Comparison of ENCODE assay signal across 22 cellular contexts in the genomic region with DNA sequence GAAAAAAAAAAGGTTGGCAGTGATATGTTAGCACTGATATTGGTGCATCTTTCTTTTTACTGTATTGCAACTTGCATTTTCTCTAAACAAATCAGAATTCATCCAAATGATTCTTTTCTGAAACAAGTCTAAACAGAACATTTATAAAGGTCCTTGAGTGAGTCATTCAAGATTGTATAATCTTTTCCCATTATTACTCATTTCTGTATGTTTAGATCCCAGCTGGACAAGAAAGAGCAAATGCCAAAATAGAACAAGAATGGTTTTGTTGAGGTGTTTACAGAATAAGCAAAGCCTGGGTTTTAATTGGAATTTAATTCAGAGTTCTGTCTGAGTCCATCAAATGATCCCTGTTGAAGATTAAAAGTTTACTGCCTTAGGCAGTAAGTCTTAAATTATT.
A peak's percentile ranks its signal among the peaks of the same experiment; 100 is the strongest.
DNase-seq lines count a peak whose midpoint lies in the region; FAIRE-seq lines count a peak whose summit lies in the region.
"Had no signal": no experiment of that assay in that cellular context is flagged by ENCODE, and none has a peak within 500 bp of the region (broad histone marks: within the 10 kb centered on the region; RNA-seq: fewer than 3 reads in every experiment).

No MANE protein-coding gene starts in this region.

- H2BK15ac ChIP-seq in mesenchymal stem cell (ENCODE audit: low read depth, poor library complexity, severe bottlenecking) = no peak overlapping the region

- H2BK5ac ChIP-seq in mesenchymal stem cell (ENCODE audit: low read depth, low read length, poor library complexity, severe bottlenecking) = no peak overlapping the region

- H3K14ac ChIP-seq in mesenchymal stem cell (ENCODE audit: low read length in 2 of 2) = no peak overlapping the region

- peak; percentile 34 for DNase-seq in EH (ENCODE audit: low read depth)
- DNase-seq in RKO (ENCODE audit: low spot score) = peak; percentile 20
- peak; percentile 55 for DNase-seq in dermis blood vessel endothelial cell
- DNase-seq in mesenchymal stem cell = peak; percentile 78
- DNase-seq in HUDEP-2 (lab: John Stamatoyannopoulos, UW; ENCODE audit: unreplicated experiment in 76 of 76) = no peak
- no peak for DNase-seq in RCC 7860 (ENCODE audit: low spot score)
- no peak for DNase-seq in activated T-helper 1 cell treated with anti-CD3 and anti-CD28 coated beads, Interleukin-12 subunit alpha, Interleukin-12 subunit beta, Interleukin-2, Interleukin-4 antibody, amounts not matched to agents 30 ng/mL and 10 ng/mL and 1 ng/mL, durations not matched to agents 14 hours and 24 hours and 36 hours (ENCODE audit: low spot score)
- no peak for DNase-seq in NOMO-1 treated with dmso at 0.1 percent for 144 hours (lab: John Stamatoyannopoulos, UW; ENCODE audit: unreplicated experiment)
- DNase-seq: activated CD8-positive, alpha-beta T cell treated with anti-CD3 and anti-CD28 coated beads for 36 hours; activated T-cell treated with anti-CD3 and anti-CD28 coated beads, Interleukin-2, amount 50 U/mL, for 4 hours; AML-193; effector CD4-positive, alpha-beta T cell; NCI-H1092; NCI-H748 treated with DMSO at 0.1 percent for 48 hours; RPMI8226; spleen; T-cell; WERI-Rb-1 had no signal

- no peaks in the 10 kb centered on the region for H3K9me3 Mint-ChIP-seq in activated T-helper 1 cell treated with anti-CD3 and anti-CD28 coated beads, Interleukin-12 subunit alpha, Interleukin-12 subunit beta, Interleukin-2, Interleukin-4 antibody, amounts not matched to agents 30 ng/mL and 10 ng/mL and 1 ng/mL, durations not matched to agents 14 hours and 24 hours and 36 hours
- H3K9me3 Mint-ChIP-seq: activated CD8-positive, alpha-beta T cell treated with anti-CD3 and anti-CD28 coated beads for 36 hours; activated naive CD4-positive, alpha-beta T cell treated with anti-CD3 and anti-CD28 coated beads, Interleukin-2, amount 50 U/mL, for 72 hours; activated T-cell treated with anti-CD3 and anti-CD28 coated beads, Interleukin-2, amount 50 U/mL, for 4 hours; T-cell had no signal

- no peak overlapping the region for H2AFZ ChIP-seq in mesenchymal stem cell (ENCODE audit: low read depth, low read length)

- no peak overlapping the region for H3K4me3 ChIP-seq in mesenchymal stem cell (ENCODE audit: insufficient read depth in 1 of 2, low read depth in 1 of 2, low read length in 2 of 2)
- H3K4me3 ChIP-seq: gastroesophageal sphincter, GM12878, spleen had no signal

- no peak overlapping the region for H3K9ac ChIP-seq in mesenchymal stem cell (ENCODE audit: low read length)

- no peak for FAIRE-seq in RCC 7860 (lab: Jason Lieb, UNC)
- FAIRE-seq: D721Med, GM12878 had no signal

- no peak overlapping the region for H4K8ac ChIP-seq in mesenchymal stem cell (ENCODE audit: low read length)

- no peak overlapping the region for H2BK120ac ChIP-seq in mesenchymal stem cell (ENCODE audit: low read depth, low read length)

- no peak overlapping the region for H3K4ac ChIP-seq in mesenchymal stem cell (ENCODE audit: low read depth in 1 of 2, low read length in 2 of 2)

- H3K18ac ChIP-seq in mesenchymal stem cell (ENCODE audit: low read depth in 1 of 2, low read length in 2 of 2) = no peak overlapping the region

- H3K23ac ChIP-seq in mesenchymal stem cell (ENCODE audit: low read length in 2 of 2) = no peak overlapping the region

- H3K4me2 ChIP-seq in mesenchymal stem cell (ENCODE audit: low read length, poor library complexity, severe bottlenecking) = no peak overlapping the region

- no peak overlapping the region for H3K27ac ChIP-seq in mesenchymal stem cell (ENCODE audit: low read length, poor library complexity, severe bottlenecking)
- H3K27ac ChIP-seq: gastroesophageal sphincter, spleen, WERI-Rb-1 had no signal

- no peaks in the 10 kb centered on the region for H3K4me1 Mint-ChIP-seq in activated T-helper 1 cell treated with anti-CD3 and anti-CD28 coated beads, Interleukin-12 subunit alpha, Interleukin-12 subunit beta, Interleukin-2, Interleukin-4 antibody, amounts not matched to agents 30 ng/mL and 10 ng/mL and 1 ng/mL, durations not matched to agents 14 hours and 24 hours and 36 hours (ENCODE audit: low read depth)
- H3K4me1 Mint-ChIP-seq: T-cell had no signal

- H3K4me3 Mint-ChIP-seq in activated T-helper 1 cell treated with anti-CD3 and anti-CD28 coated beads, Interleukin-12 subunit alpha, Interleukin-12 subunit beta, Interleukin-2, Interleukin-4 antibody, amounts not matched to agents 30 ng/mL and 10 ng/mL and 1 ng/mL, durations not matched to agents 14 hours and 24 hours and 36 hours = no peak overlapping the region
- H3K4me3 Mint-ChIP-seq: activated CD8-positive, alpha-beta T cell treated with anti-CD3 and anti-CD28 coated beads for 36 hours; activated T-cell treated with anti-CD3 and anti-CD28 coated beads, Interleukin-2, amount 50 U/mL, for 4 hours; T-cell had no signal

- no peaks in the 10 kb centered on the region for H3K9me3 ChIP-seq in mesenchymal stem cell (ENCODE audit: control insufficient read depth, low read length)
- H3K9me3 ChIP-seq: gastroesophageal sphincter, spleen had no signal

- no peak overlapping the region for H3K27ac Mint-ChIP-seq in activated T-helper 1 cell treated with anti-CD3 and anti-CD28 coated beads, Interleukin-12 subunit alpha, Interleukin-12 subunit beta, Interleukin-2, Interleukin-4 antibody, amounts not matched to agents 30 ng/mL and 10 ng/mL and 1 ng/mL, durations not matched to agents 14 hours and 24 hours and 36 hours
- H3K27ac Mint-ChIP-seq: activated CD8-positive, alpha-beta T cell treated with anti-CD3 and anti-CD28 coated beads for 36 hours; activated naive CD4-positive, alpha-beta T cell treated with anti-CD3 and anti-CD28 coated beads, Interleukin-2, amount 50 U/mL, for 72 hours; T-cell had no signal

- no peak overlapping the region for H2BK12ac ChIP-seq in mesenchymal stem cell (ENCODE audit: low read length in 2 of 2)

- peaks cover 2% of the 10 kb centered on the region for H3K79me1 ChIP-seq in mesenchymal stem cell (replicated peaks; ENCODE audit: low read length, poor library complexity, severe bottlenecking)

- no peaks in the 10 kb centered on the region for H3K36me3 Mint-ChIP-seq in activated T-helper 1 cell treated with anti-CD3 and anti-CD28 coated beads, Interleukin-12 subunit alpha, Interleukin-12 subunit beta, Interleukin-2, Interleukin-4 antibody, amounts not matched to agents 30 ng/mL and 10 ng/mL and 1 ng/mL, durations not matched to agents 14 hours and 24 hours and 36 hours (ENCODE audit: low read depth)
- H3K36me3 Mint-ChIP-seq: activated naive CD4-positive, alpha-beta T cell treated with anti-CD3 and anti-CD28 coated beads, Interleukin-2, amount 50 U/mL, for 72 hours; T-cell had no signal

- intact Hi-C loops in activated T-helper 1 cell treated with anti-CD3 and anti-CD28 coated beads, Interleukin-12 subunit alpha, Interleukin-12 subunit beta, Interleukin-2, Interleukin-4 antibody, amounts not matched to agents 30 ng/mL and 10 ng/mL and 1 ng/mL, durations not matched to agents 14 hours and 24 hours and 36 hours (cut with micrococcal nuclease) = no loop called here

- no peaks in the 10 kb centered on the region for H3K27me3 ChIP-seq in mesenchymal stem cell (ENCODE audit: control insufficient read depth in 1 of 2, insufficient read depth in 1 of 2, low read length in 2 of 2)
- H3K27me3 ChIP-seq: gastroesophageal sphincter, spleen had no signal

- no peak overlapping the region for H4K91ac ChIP-seq in mesenchymal stem cell (ENCODE audit: low read length)

- peaks cover 7 to 43% of the 10 kb centered on the region in 2 experiments for H3K36me3 ChIP-seq in mesenchymal stem cell (ENCODE audit: control insufficient read depth in 1 of 2, insufficient read depth in 2 of 2, low read depth in 1 of 2, low read length in 2 of 2)
- H3K36me3 ChIP-seq: spleen, WERI-Rb-1 had no signal

- no peaks in the 10 kb centered on the region for H3K4me1 ChIP-seq in mesenchymal stem cell (ENCODE audit: control insufficient read depth, insufficient read depth, low read depth, low read length)
- H3K4me1 ChIP-seq: gastroesophageal sphincter, spleen had no signal

- H2AK5ac ChIP-seq in mesenchymal stem cell (ENCODE audit: low read length, severe bottlenecking) = no peak overlapping the region

- peaks cover 4% of the 10 kb centered on the region for H3K27me3 Mint-ChIP-seq in activated T-helper 1 cell treated with anti-CD3 and anti-CD28 coated beads, Interleukin-12 subunit alpha, Interleukin-12 subunit beta, Interleukin-2, Interleukin-4 antibody, amounts not matched to agents 30 ng/mL and 10 ng/mL and 1 ng/mL, durations not matched to agents 14 hours and 24 hours and 36 hours (ENCODE audit: insufficient read depth)

Comparison
In these comparisons a context has a peak if more than half of its experiments do, and no peak if none do; other contexts are left out.
1. DNase-seq: peak in EH (single experiment), RKO (single experiment), dermis blood vessel endothelial cell (single experiment) and mesenchymal stem cell (single experiment); none in HUDEP-2 (0 of 76), RCC 7860 (single experiment), activated T-helper 1 cell treated with anti-CD3 and anti-CD28 coated beads, Interleukin-12 subunit alpha, Interleukin-12 subunit beta, Interleukin-2, Interleukin-4 antibody, amounts not matched to agents 30 ng/mL and 10 ng/mL and 1 ng/mL, durations not matched to agents 14 hours and 24 hours and 36 hours (single experiment) and NOMO-1 treated with dmso at 0.1 percent for 144 hours (single experiment).